ENCODE assay signal across 7 cellular contexts in the genomic region with DNA sequence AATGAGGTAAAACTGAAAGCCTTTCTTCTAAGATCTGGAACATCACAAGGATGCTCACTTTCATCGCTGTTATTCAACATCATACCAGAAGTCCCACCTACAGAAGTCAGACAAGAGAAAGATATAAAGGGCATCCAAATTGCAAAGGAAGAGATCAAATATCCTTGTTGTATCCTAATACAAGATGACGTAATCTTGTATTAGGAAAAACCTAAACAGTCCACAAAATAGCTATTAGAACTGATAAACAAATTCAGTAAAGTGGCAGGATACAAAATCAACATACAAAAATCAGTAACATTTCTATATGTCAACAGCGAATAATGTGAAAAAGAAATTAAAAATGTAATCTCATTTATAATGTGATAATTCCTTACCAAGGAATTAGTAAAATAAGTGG.
"Had no signal": no experiment of that assay in that cellular context is flagged by ENCODE, and none has a peak within 500 bp of the region (broad histone marks: within the 10 kb centered on the region; RNA-seq: fewer than 3 reads in every experiment).

No MANE protein-coding gene starts in this region.

- FAIRE-seq: H1, H54, HTR-8/SVneo had no signal

- DNase-seq: H9, HCEC 1CT, KBM-7 had no signal

- H3K4me3 ChIP-seq: GM23338 had no signal

- ATAC-seq: GM23338 had no signal
